In genomic region chr19:1189419-1189818, GRCh38 we compare ENCODE assay signal across 11 cellular contexts. TPM values are rescaled to one million over a fixed set of nuclear protein-coding genes. Genes with fewer than 3 reads are reported as not detected.
A peak's percentile ranks its signal among the peaks of the same experiment; 100 is the strongest.
DNase-seq lines count a peak whose midpoint lies in the region; ATAC-seq, FAIRE-seq and TF ChIP-seq lines count a peak whose summit lies in the region.
"Had no signal": no experiment of that assay in that cellular context is flagged by ENCODE, and none has a peak within 500 bp of the region (broad histone marks: within the 10 kb centered on the region; RNA-seq: fewer than 3 reads in every experiment).

No MANE protein-coding gene starts in this region.

- H3K27ac Mint-ChIP-seq in activated T-cell treated with anti-CD3 and anti-CD28 coated beads, Interleukin-2, amount 50 U/mL, for 72 hours: peak overlapping the region; percentile 79

- peak overlapping the region in 1 of 2 donors; percentile 5 for H3K4me3 Mint-ChIP-seq in activated T-cell treated with anti-CD3 and anti-CD28 coated beads, Interleukin-2, amount 50 U/mL, for 72 hours
- H3K4me3 Mint-ChIP-seq: IgD-negative memory B cell had no signal

- H3K4me3 ChIP-seq in kidney epithelial cell (ENCODE audit: low read depth, low read length) (no peak overlapping the region), pancreas (no peak overlapping the region), gastrocnemius medialis (no peak overlapping the region)
- H3K4me3 ChIP-seq: lung had no signal

- H3K4me1 ChIP-seq in pancreas: no peaks in the 10 kb centered on the region
- no peaks in the 10 kb centered on the region for H3K4me1 ChIP-seq in gastrocnemius medialis

- H3K27me3 Mint-ChIP-seq in activated T-cell treated with anti-CD3 and anti-CD28 coated beads, Interleukin-2, amount 50 U/mL, for 72 hours (ENCODE audit: low read depth): no peaks in the 10 kb centered on the region
- H3K27me3 Mint-ChIP-seq: IgD-negative memory B cell had no signal

- WGBS in pancreas, 2 donors: 79 to 82% methylated on average over 9 of the region's 9 CpGs

- no peak for TF ChIP-seq CTCF in kidney epithelial cell (IDR thresholded peaks at IDR 0.05; ENCODE audit: insufficient read depth, low read length, poor library complexity, severe bottlenecking)
- TF ChIP-seq CTCF in pancreas (IDR thresholded peaks at IDR 0.05): no peak
- no peak for TF ChIP-seq CTCF in gastrocnemius medialis (IDR thresholded peaks at IDR 0.05 in 4 of 5, conservative IDR thresholded peaks at IDR 0.05 in 1 of 5)

- H3K9me3 Mint-ChIP-seq in activated T-cell treated with anti-CD3 and anti-CD28 coated beads, Interleukin-2, amount 50 U/mL, for 72 hours: no peaks in the 10 kb centered on the region
- H3K9me3 Mint-ChIP-seq: IgD-negative memory B cell had no signal

- H3K9me3 ChIP-seq in pancreas (no peaks in the 10 kb centered on the region), gastrocnemius medialis (no peaks in the 10 kb centered on the region)

- H3K36me3 ChIP-seq in kidney epithelial cell (ENCODE audit: control insufficient read depth, insufficient read depth, low read length) (no peaks in the 10 kb centered on the region), pancreas (no peaks in the 10 kb centered on the region), gastrocnemius medialis (no peaks in the 10 kb centered on the region)

- H3K27me3 ChIP-seq in kidney epithelial cell (ENCODE audit: control insufficient read depth, insufficient read depth, low read length) (no peaks in the 10 kb centered on the region), pancreas (no peaks in the 10 kb centered on the region), gastrocnemius medialis (no peaks in the 10 kb centered on the region)

- in situ Hi-C loops in gastrocnemius medialis (cut with MboI; ENCODE audit: low sequenced_read_pairs in 4 of 4): loop anchor here in 1 of 4 donors (10.0 kb wide), 1 partner anchor 65 kb away; no protein-coding TSS in a partner anchor

- peak; percentile 40 to 48 for DNase-seq in activated CD4-positive, alpha-beta T cell treated with anti-CD3 and anti-CD28 coated beads for 24 hours (ENCODE audit: low read depth in 2 of 2)
- DNase-seq in activated CD4-positive, alpha-beta T cell treated with anti-CD3 and anti-CD28 coated beads for 1 hour: no peak
- peak; percentile 73 to 81 for DNase-seq in activated T-cell treated with anti-CD3 and anti-CD28 coated beads, Interleukin-2, amount 50 U/mL, for 72 hours
- DNase-seq in kidney epithelial cell (ENCODE audit: low read depth): peak; percentile 82
- DNase-seq in stimulated activated naive CD8-positive, alpha-beta T cell treated with anti-CD3 and anti-CD28 coated beads, Interleukin-15, Interleukin-2, amounts not matched to agents 100 U/mL and 50 U/mL, for 24 hours: peak; percentile 61
- no peak for DNase-seq in NCI-H748 (lab: John Stamatoyannopoulos, UW; ENCODE audit: unreplicated experiment)
- no peak for DNase-seq in pancreas
- no peak for DNase-seq in gastrocnemius medialis
- DNase-seq: HCEC 1CT had no signal

- no peak for TF ChIP-seq POLR2A in gastrocnemius medialis (IDR thresholded peaks at IDR 0.05)

- FAIRE-seq in pancreas (lab: Jason Lieb, UNC): no peak

- no peak overlapping the region for H3K27ac ChIP-seq in pancreas
- no peak overlapping the region for H3K27ac ChIP-seq in gastrocnemius medialis

- no peaks in the 10 kb centered on the region for H3K36me3 Mint-ChIP-seq in activated T-cell treated with anti-CD3 and anti-CD28 coated beads, Interleukin-2, amount 50 U/mL, for 72 hours (ENCODE audit: insufficient read depth in 2 of 2)
- H3K36me3 Mint-ChIP-seq: IgD-negative memory B cell had no signal

- intact Hi-C loops in pancreas (cut with DNase I): loop anchor here in 1 of 3 donors (5.0 kb wide), 1 partner anchor 72 kb away; no protein-coding TSS in a partner anchor
- intact Hi-C loops in gastrocnemius medialis (cut with DNase I; ENCODE audit: low total_unique reads): no loop called here

- H3K4me1 Mint-ChIP-seq in activated T-cell treated with anti-CD3 and anti-CD28 coated beads, Interleukin-2, amount 50 U/mL, for 72 hours (ENCODE audit: low read depth): peaks cover 37% of the 10 kb centered on the region

- peak; percentile 76 to 83 for ATAC-seq in activated T-cell treated with anti-CD3 and anti-CD28 coated beads, Interleukin-2, amount 50 U/mL, for 72 hours (replicated peaks in 1 of 2)
- ATAC-seq in stimulated activated naive CD8-positive, alpha-beta T cell treated with anti-CD3 and anti-CD28 coated beads, Interleukin-15, Interleukin-2, amounts not matched to agents 100 U/mL and 50 U/mL, for 24 hours: peak; percentile 81
- ATAC-seq in pancreas (no peak), gastrocnemius medialis (no peak)

RNA-seq across cellular contexts. Expression of gene SBNO2, which starts 15.4 kb away (rescaled TPM):
- total RNA-seq in activated T-cell treated with anti-CD3 and anti-CD28 coated beads, Interleukin-2, amount 50 U/mL, for 72 hours: 100 to 1,000 TPM; 142 to 146 TPM
- total RNA-seq in kidney epithelial cell (48.8 and 56.7 TPM in 2 replicates), pancreas (10 to 100 TPM; 16.8 to 43.7 (median 23.9) TPM), gastrocnemius medialis (10 to 100 TPM; 22.2 to 49.8 (median 30.9) TPM)
- polyA plus RNA-seq in pancreas: 10 to 100 TPM; 36.4 to 53.9 TPM

RNA-seq across cellular contexts. Expression of gene STK11, which starts 16.2 kb away (rescaled TPM):
- 10 to 100 TPM; 81.5 to 86.3 TPM for total RNA-seq in activated T-cell treated with anti-CD3 and anti-CD28 coated beads, Interleukin-2, amount 50 U/mL, for 72 hours
- total RNA-seq in kidney epithelial cell (78.3 and 86.5 TPM in 2 replicates), pancreas (10 to 100 TPM; 20.1 to 38.6 (median 23.4) TPM), gastrocnemius medialis (100 to 1,000 TPM in 3 of 4 donors, 10 to 100 TPM in 1; 91.5 to 194 (median 149) TPM)
- polyA plus RNA-seq in pancreas: 10 to 100 TPM; 43.6 to 62.2 TPM

RNA-seq across cellular contexts. Expression of gene CBARP, which starts 48.4 kb away (rescaled TPM):
- total RNA-seq in activated T-cell treated with anti-CD3 and anti-CD28 coated beads, Interleukin-2, amount 50 U/mL, for 72 hours: under 1 TPM; 0.38 to 0.58 TPM
- total RNA-seq in kidney epithelial cell (5.1 and 10.5 TPM in 2 replicates), pancreas (1 to 10 TPM in 1 of 6 donors, under 1 TPM in 5; 0.16 to 1.1 (median 0.51) TPM), gastrocnemius medialis (1 to 10 TPM in 1 of 4 donors, under 1 TPM in 3; 0.10 to 1.3 (median 0.53) TPM)
- polyA plus RNA-seq in pancreas: 1 to 10 TPM; 2.0 to 2.6 TPM
- polyA plus RNA-seq: IgD-negative memory B cell had no signal

RNA-seq across cellular contexts. Expression of gene ATP5F1D, which starts 52.1 kb away (rescaled TPM):
- 100 to 1,000 TPM; 169 to 201 TPM for total RNA-seq in activated T-cell treated with anti-CD3 and anti-CD28 coated beads, Interleukin-2, amount 50 U/mL, for 72 hours
- total RNA-seq in kidney epithelial cell: 55.3 and 69.8 TPM in 2 replicates
- 100 to 1,000 TPM in 5 of 6 donors, 10 to 100 TPM in 1; 97.3 to 192 (median 149) TPM for total RNA-seq in pancreas
- 100 to 1,000 TPM; 173 to 515 TPM for polyA plus RNA-seq in pancreas
- 100 to 1,000 TPM; 189 to 442 (median 273) TPM for total RNA-seq in gastrocnemius medialis

RNA-seq across cellular contexts. Expression of gene MIDN, which starts 59.0 kb away (rescaled TPM):
- total RNA-seq in activated T-cell treated with anti-CD3 and anti-CD28 coated beads, Interleukin-2, amount 50 U/mL, for 72 hours: 10 to 100 TPM; 72.3 to 75.4 TPM
- 66.8 and 69.4 TPM in 2 replicates for total RNA-seq in kidney epithelial cell
- 10 to 100 TPM; 32.1 to 78.0 (median 49.1) TPM for total RNA-seq in pancreas
- polyA plus RNA-seq in pancreas: 10 to 100 TPM; 36.6 to 49.1 TPM
- total RNA-seq in gastrocnemius medialis: 100 to 1,000 TPM in 2 of 4 donors, 10 to 100 TPM in 2; 34.9 to 117 (median 86.3) TPM

Comparison
In these comparisons a context has a peak if more than half of its experiments do, and no peak if none do; other contexts are left out.
1. DNase-seq: peak in activated CD4-positive, alpha-beta T cell treated with anti-CD3 and anti-CD28 coated beads for 24 hours (2 of 2), activated T-cell treated with anti-CD3 and anti-CD28 coated beads, Interleukin-2, amount 50 U/mL, for 72 hours (2 of 2), kidney epithelial cell (single experiment) and stimulated activated naive CD8-positive, alpha-beta T cell treated with anti-CD3 and anti-CD28 coated beads, Interleukin-15, Interleukin-2, amounts not matched to agents 100 U/mL and 50 U/mL, for 24 hours (single experiment); none in activated CD4-positive, alpha-beta T cell treated with anti-CD3 and anti-CD28 coated beads for 1 hour (single experiment), NCI-H748 (single experiment), pancreas (0 of 6) and gastrocnemius medialis (0 of 2).
2. ATAC-seq: peak in activated T-cell treated with anti-CD3 and anti-CD28 coated beads, Interleukin-2, amount 50 U/mL, for 72 hours (2 of 2) and stimulated activated naive CD8-positive, alpha-beta T cell treated with anti-CD3 and anti-CD28 coated beads, Interleukin-15, Interleukin-2, amounts not matched to agents 100 U/mL and 50 U/mL, for 24 hours (single experiment); none in pancreas (0 of 4) and gastrocnemius medialis (0 of 2).